In the genomic region with DNA sequence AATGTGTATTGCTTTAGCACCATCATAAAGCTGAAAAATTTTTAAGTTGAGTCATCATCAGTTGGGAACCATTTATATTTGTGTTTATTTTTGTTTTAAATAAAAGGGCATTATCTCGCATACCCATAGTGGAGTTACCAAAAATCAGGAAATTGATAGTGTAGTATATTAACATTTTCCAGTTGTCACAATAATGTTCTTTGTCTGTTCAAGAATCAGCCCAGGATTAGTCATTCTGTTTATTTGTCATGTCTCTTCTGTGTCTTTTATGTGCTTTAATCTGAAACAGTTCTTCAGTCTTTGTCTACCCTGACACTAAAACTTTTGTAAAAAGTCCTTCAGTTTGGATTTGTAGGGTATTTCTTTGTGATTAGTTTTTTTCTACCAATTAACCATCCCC, we compare ENCODE assay signal across 18 cellular contexts.
DNase-seq lines count a peak whose midpoint lies in the region; ATAC-seq lines count a peak whose summit lies in the region.
"Had no signal": no experiment of that assay in that cellular context is flagged by ENCODE, and none has a peak within 500 bp of the region (broad histone marks: within the 10 kb centered on the region; RNA-seq: fewer than 3 reads in every experiment).

No MANE protein-coding gene starts in this region.

- DNase-seq in COLO829 (ENCODE audit: low spot score): peak; percentile 13
- DNase-seq in HT1080 (ENCODE audit: low read depth): peak; percentile 12
- peak; percentile 20 for DNase-seq in RPMI7951 (ENCODE audit: low read depth)
- DNase-seq in foreskin melanocyte: peak; percentile 92
- no peak for DNase-seq in activated naive CD4-positive, alpha-beta T cell treated with Interleukin-2 at 50 U/mL for 16 hours
- DNase-seq in activated CD4-positive, CD25-positive, alpha-beta regulatory T cell treated with anti-CD3 and anti-CD28 coated beads, Interleukin-2, amount 50 U/mL, for 72 hours: no peak
- DNase-seq: 8988T; ACHN; BE2C; C1 segment of cervical spinal cord; Caco-2; Calu3; CD4-positive, alpha-beta memory T cell; CD4-positive, CD25-positive, alpha-beta regulatory T cell; CD8-positive, alpha-beta memory T cell; DMS79 treated with DMSO at 0.1 percent for 48 hours; GF-D8 had no signal

- no peak for ATAC-seq in GM21515 (IDR thresholded peaks at IDR 0.05; ENCODE audit: unreplicated experiment)

Comparison
In these comparisons a context has a peak if more than half of its experiments do, and no peak if none do; other contexts are left out.
1. DNase-seq: peak in COLO829 (single experiment), HT1080 (single experiment), RPMI7951 (single experiment) and foreskin melanocyte (single experiment); none in activated naive CD4-positive, alpha-beta T cell treated with Interleukin-2 at 50 U/mL for 16 hours (single experiment) and activated CD4-positive, CD25-positive, alpha-beta regulatory T cell treated with anti-CD3 and anti-CD28 coated beads, Interleukin-2, amount 50 U/mL, for 72 hours (single experiment).